19 cellular contexts compared by ENCODE assay signal in the genomic region with DNA sequence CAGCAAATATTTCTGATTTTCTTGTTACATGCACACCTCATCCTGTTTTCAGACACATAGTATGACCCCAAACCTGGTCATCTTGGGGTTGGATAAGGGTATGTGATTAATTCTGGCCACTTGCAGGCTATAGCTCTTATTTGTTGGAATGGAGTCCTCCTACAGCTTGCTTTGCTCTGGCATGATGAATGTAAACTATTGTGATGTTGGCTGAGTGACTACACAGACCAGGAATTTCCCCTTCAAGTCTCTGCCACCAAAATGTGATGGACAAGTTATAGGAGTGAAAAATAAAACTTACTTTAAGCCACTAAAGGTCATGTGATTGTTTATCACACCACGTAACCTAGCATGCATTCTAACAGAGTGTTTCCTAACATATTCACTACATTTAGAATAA.
DNase-seq lines count a peak whose midpoint lies in the region; ATAC-seq and TF ChIP-seq lines count a peak whose summit lies in the region.
"Had no signal": no experiment of that assay in that cellular context is flagged by ENCODE, and none has a peak within 500 bp of the region (broad histone marks: within the 10 kb centered on the region; RNA-seq: fewer than 3 reads in every experiment).

No MANE protein-coding gene starts in this region.

- no peaks in the 10 kb centered on the region for H4K20me1 ChIP-seq in smooth muscle cell (ENCODE audit: low read depth)

- no peaks in the 10 kb centered on the region for H3K36me3 ChIP-seq in smooth muscle cell (ENCODE audit: low read depth)
- H3K36me3 ChIP-seq: thyroid gland had no signal

- ATAC-seq in GM18519 (IDR thresholded peaks at IDR 0.05; ENCODE audit: low FRiP score, unreplicated experiment), result no peak
- ATAC-seq: naive thymus-derived CD8-positive, alpha-beta T cell had no signal

- peaks cover 4% of the 10 kb centered on the region for H3K4me1 ChIP-seq in smooth muscle cell (ENCODE audit: low read depth)
- H3K4me1 ChIP-seq: thyroid gland had no signal

- no peak for TF ChIP-seq CTCF in smooth muscle cell (IDR thresholded peaks at IDR 0.05; ENCODE audit: borderline replicate concordance, insufficient read depth, poor library complexity, severe bottlenecking)

- 12% methylated on average over 1 of the region's 1 CpG for WGBS in smooth muscle cell (ENCODE audit: low lambda C conversion rate)

- peak overlapping the region; percentile 52 for H3K27ac ChIP-seq in smooth muscle cell (ENCODE audit: low read depth)
- H3K27ac ChIP-seq: thyroid gland had no signal

- H3K9me3 ChIP-seq in smooth muscle cell (replicated peaks; ENCODE audit: low read depth), result no peaks in the 10 kb centered on the region
- H3K9me3 ChIP-seq: thyroid gland had no signal

- peak overlapping the region; percentile 8 for H2AFZ ChIP-seq in smooth muscle cell (ENCODE audit: low read depth)

- no peak overlapping the region for H3K4me3 ChIP-seq in smooth muscle cell
- H3K4me3 ChIP-seq: thyroid gland had no signal

- no peaks in the 10 kb centered on the region for H3F3A ChIP-seq in smooth muscle cell (ENCODE audit: low read depth)

- peak; percentile 65 for DNase-seq in HT1080 (ENCODE audit: low read depth)
- peak; percentile 9 for DNase-seq in amniotic epithelial cell (ENCODE audit: low read depth)
- DNase-seq in iPS-NIHi7 (ENCODE audit: extremely low spot score), result peak; percentile 12
- no peak for DNase-seq in smooth muscle cell (lab: John Stamatoyannopoulos, UW; ENCODE audit: unreplicated experiment)
- no peak for DNase-seq in superior temporal gyrus (ENCODE audit: extremely low spot score)
- DNase-seq in EL, result no peak
- DNase-seq: activated gamma-delta T cell; AML-193; CD8-positive, alpha-beta memory T cell; hypothalamus; naive thymus-derived CD8-positive, alpha-beta T cell; NCI-H2171 treated with DMSO at 0.1 percent for 48 hours; NCI-H748 treated with DMSO at 0.1 percent for 48 hours; OCI-M1; SHP77 treated with DMSO at 0.1 percent for 48 hours; stimulated activated CD4-positive, alpha-beta T cell treated with anti-CD3 and anti-CD28 coated beads, Interleukin-2, amount 100 ng/mL, for 24 hours; stimulated activated naive CD4-positive, alpha-beta T cell treated with Interleukin-2 at 50 U/mL for 16 hours; thyroid gland had no signal

- no peak overlapping the region for H3K9ac ChIP-seq in smooth muscle cell (ENCODE audit: low read depth)

- H3K79me2 ChIP-seq in smooth muscle cell (ENCODE audit: low read depth), result no peaks in the 10 kb centered on the region

- H3K27me3 ChIP-seq in smooth muscle cell (ENCODE audit: low read depth), result no peaks in the 10 kb centered on the region
- H3K27me3 ChIP-seq: thyroid gland had no signal

- H3K4me2 ChIP-seq in smooth muscle cell, result peak overlapping the region; percentile 60

Comparison
In these comparisons a context has a peak if more than half of its experiments do, and no peak if none do; other contexts are left out.
1. DNase-seq: peak in HT1080 (single experiment), amniotic epithelial cell (single experiment) and iPS-NIHi7 (single experiment); none in smooth muscle cell (single experiment), superior temporal gyrus (single experiment) and EL (single experiment).